ENCODE assay signal across 8 cellular contexts in genomic region chrX:10015711-10016515, GRCh38.
DNase-seq lines count a peak whose midpoint lies in the region; ATAC-seq and TF ChIP-seq lines count a peak whose summit lies in the region.

No MANE protein-coding gene starts in this region.

- H3K4me2 ChIP-seq in BLaER1 treated with 17β-estradiol and CSF1 and Interleukin-3, amounts not matched to agents 10 nM and 100 nM: peak overlapping the region; percentile 63 to 92 (median 85)

- DNase-seq in RWPE2 (ENCODE audit: low spot score) (no peak), NCI-H345 (lab: John Stamatoyannopoulos, UW) (no peak), DMS79 (lab: John Stamatoyannopoulos, UW) (no peak)

- peaks cover 0 to 26% (median 6%) of the 10 kb centered on the region in 11 experiments; a peak in 9 of 22 replicates for H4K20me1 ChIP-seq in BLaER1 treated with 17β-estradiol and CSF1 and Interleukin-3, amounts not matched to agents 10 nM and 100 nM

- peaks cover 27 to 46% (median 42%) of the 10 kb centered on the region in 10 experiments for H3K4me1 ChIP-seq in BLaER1 treated with 17β-estradiol and CSF1 and Interleukin-3, amounts not matched to agents 10 nM and 100 nM
- H3K4me1 ChIP-seq in RWPE2 (ENCODE audit: insufficient read depth, poor library complexity, severe bottlenecking) (peaks cover 17% of the 10 kb centered on the region), endocrine pancreas (ENCODE audit: control insufficient read depth, insufficient read depth, low read length) (peaks cover 4% of the 10 kb centered on the region), muscle layer of colon (ENCODE audit: insufficient read depth, low read length) (peaks cover 10% of the 10 kb centered on the region)

- H3K36me3 ChIP-seq in BLaER1 treated with 17β-estradiol and CSF1 and Interleukin-3, amounts not matched to agents 10 nM and 100 nM: no peaks in the 10 kb centered on the region
- no peaks in the 10 kb centered on the region; the same call in 1 of the 2 replicates for H3K36me3 ChIP-seq in RWPE2 (ENCODE audit: low read depth)
- no peaks in the 10 kb centered on the region for H3K36me3 ChIP-seq in endocrine pancreas (ENCODE audit: control insufficient read depth, insufficient read depth, low read length)
- H3K36me3 ChIP-seq in muscle layer of colon (ENCODE audit: insufficient read depth, low read length): no peaks in the 10 kb centered on the region

- TF ChIP-seq CTCF in RWPE2 (IDR thresholded peaks at IDR 0.05; ENCODE audit: poor library complexity, severe bottlenecking): peak; percentile 6

- ATAC-seq in GM19463 (IDR thresholded peaks at IDR 0.05; ENCODE audit: unreplicated experiment) (peak; percentile 5), RWPE2 (ENCODE audit: low read depth) (peak; percentile 15; the same call in 1 of the 3 replicates), HG03280 (IDR thresholded peaks at IDR 0.05; ENCODE audit: unreplicated experiment) (no peak)

- peak overlapping the region; percentile 64 to 78 (median 68) for H3K4me3 ChIP-seq in BLaER1 treated with 17β-estradiol and CSF1 and Interleukin-3, amounts not matched to agents 10 nM and 100 nM
- H3K4me3 ChIP-seq in RWPE2 (ENCODE audit: severe bottlenecking) (peak overlapping the region; percentile 73), endocrine pancreas (ENCODE audit: control insufficient read depth, insufficient read depth, low read length) (peak overlapping the region; percentile 76), muscle layer of colon (ENCODE audit: low read depth in 1 of 2, low read length in 2 of 2) (peak overlapping the region; percentile 22 to 52)

- peak overlapping the region; percentile 72 to 87 (median 82) for H3K9ac ChIP-seq in BLaER1 treated with 17β-estradiol and CSF1 and Interleukin-3, amounts not matched to agents 10 nM and 100 nM
- H3K9ac ChIP-seq in endocrine pancreas (ENCODE audit: control insufficient read depth, insufficient read depth, low read length): peak overlapping the region; percentile 47
- peak overlapping the region; percentile 39 for H3K9ac ChIP-seq in muscle layer of colon (ENCODE audit: low read length)

- H3K27ac ChIP-seq in BLaER1 treated with 17β-estradiol and CSF1 and Interleukin-3, amounts not matched to agents 10 nM and 100 nM: peak overlapping the region; percentile 60 to 88 (median 75); a peak in 21 of 22 replicates
- H3K27ac ChIP-seq in RWPE2 (ENCODE audit: poor library complexity, severe bottlenecking) (peak overlapping the region; percentile 80), muscle layer of colon (ENCODE audit: low read depth, low read length) (peak overlapping the region; percentile 79)

- H3K27me3 ChIP-seq in BLaER1 treated with 17β-estradiol and CSF1 and Interleukin-3, amounts not matched to agents 10 nM and 100 nM: peaks cover 0 to 7% (median 0%) of the 10 kb centered on the region in 11 experiments; a peak in 1 of 22 replicates
- H3K27me3 ChIP-seq in RWPE2 (ENCODE audit: insufficient read depth, poor library complexity, severe bottlenecking) (no peaks in the 10 kb centered on the region), endocrine pancreas (ENCODE audit: control insufficient read depth, insufficient read depth, low read length) (no peaks in the 10 kb centered on the region), muscle layer of colon (ENCODE audit: control insufficient read depth in 1 of 2, insufficient read depth in 2 of 2, low read length in 2 of 2) (peaks cover 0 to 9% of the 10 kb centered on the region in 2 donors)

- peaks cover 0 to 16% (median 11%) of the 10 kb centered on the region in 11 experiments; a peak in 10 of 22 replicates for H3K9me3 ChIP-seq in BLaER1 treated with 17β-estradiol and CSF1 and Interleukin-3, amounts not matched to agents 10 nM and 100 nM (replicated peaks in 1 of 11)
- H3K9me3 ChIP-seq in RWPE2 (ENCODE audit: severe bottlenecking) (no peaks in the 10 kb centered on the region), endocrine pancreas (ENCODE audit: control insufficient read depth, low read length) (no peaks in the 10 kb centered on the region), muscle layer of colon (ENCODE audit: low read length) (no peaks in the 10 kb centered on the region)
